1 cellular context compared by ENCODE assay signal in the genomic region with DNA sequence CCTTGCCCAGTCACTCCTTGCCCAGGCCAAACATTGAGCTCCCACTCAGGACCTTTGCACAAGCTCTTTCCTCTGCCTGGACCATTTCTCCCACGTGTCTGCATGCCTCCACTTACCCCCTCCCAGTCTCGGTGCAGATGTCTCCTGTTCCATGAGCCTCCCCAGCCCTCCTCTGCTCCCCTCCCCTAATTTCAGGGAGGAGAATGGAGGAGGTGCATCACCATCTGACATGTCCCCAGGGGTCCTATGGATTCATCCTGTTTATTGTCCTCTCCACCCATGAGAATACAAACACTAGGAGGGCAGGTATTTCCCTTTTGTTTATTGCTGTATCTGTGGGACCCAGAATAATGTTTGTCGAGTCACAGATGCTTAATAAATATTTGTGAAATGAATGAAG.
TF ChIP-seq lines count a peak whose summit lies in the region.

No MANE protein-coding gene starts in this region.

TF ChIP-seq in H1, 55 proteins besides CTCF, POLR2A, EP300 and RAD21:
- no peak for TF ChIP-seq USF2 (IDR thresholded peaks at IDR 0.05; ENCODE audit: low read length)
- no peak for TF ChIP-seq CEBPB (IDR thresholded peaks at IDR 0.05; ENCODE audit: low read depth, low read length)
- no peak for TF ChIP-seq SRF (IDR thresholded peaks at IDR 0.05; ENCODE audit: low read depth, low read length)
